In the genomic region with DNA sequence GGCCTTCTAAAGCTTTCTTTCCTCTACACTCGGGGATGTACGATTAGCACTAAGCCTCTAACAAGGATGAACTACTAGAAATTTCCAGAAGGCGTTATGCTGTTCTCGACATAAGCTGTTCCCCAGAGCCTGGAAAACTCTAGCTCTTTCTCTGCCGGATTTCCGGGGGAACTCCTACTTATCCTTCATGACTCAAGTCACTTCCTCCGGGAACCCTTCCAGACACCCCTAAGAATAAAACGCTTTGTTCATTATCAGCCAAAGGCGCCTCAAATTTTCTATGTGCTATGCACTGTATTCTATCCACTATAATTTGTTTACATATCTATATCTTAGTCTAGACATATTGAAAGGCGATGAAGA, we compare ENCODE assay signal across 8 cellular contexts. TPM values are rescaled to one million over a fixed set of nuclear protein-coding genes. Genes with fewer than 3 reads are reported as not detected.
DNase-seq lines count a peak whose midpoint lies in the region; ATAC-seq and TF ChIP-seq lines count a peak whose summit lies in the region.

No MANE protein-coding gene starts in this region.

- WGBS in suprapubic skin = 2% methylated on average over 10 of the region's 10 CpGs

- H3K4me3 Mint-ChIP-seq in effector memory CD8-positive, alpha-beta T cell = peak overlapping the region; percentile 96 to 98

- no peaks in the 10 kb centered on the region for H3K9me3 Mint-ChIP-seq in effector memory CD8-positive, alpha-beta T cell

- H3K27ac ChIP-seq in 22Rv1 = peak overlapping the region; percentile 84
- H3K27ac ChIP-seq in suprapubic skin = peak overlapping the region; percentile 87

- H3K4me3 ChIP-seq in GM12865 (ENCODE audit: low read depth, low read length) = peak overlapping the region; percentile 63
- peak overlapping the region; percentile 62 for H3K4me3 ChIP-seq in suprapubic skin

- H3K27me3 ChIP-seq in suprapubic skin = no peaks in the 10 kb centered on the region

- peaks cover 49 to 60% of the 10 kb centered on the region in 2 donors for H3K4me1 Mint-ChIP-seq in effector memory CD8-positive, alpha-beta T cell (ENCODE audit: low read depth in 2 of 2)

- TF ChIP-seq CTCF in 22Rv1 (IDR thresholded peaks at IDR 0.05) (no peak), GM12865 (IDR thresholded peaks at IDR 0.05; ENCODE audit: insufficient read depth, low read depth, low read length, missing control alignments) (no peak), suprapubic skin (IDR thresholded peaks at IDR 0.05) (no peak)

- ATAC-seq in effector memory CD8-positive, alpha-beta T cell (replicated peaks) = no peak
- no peak for ATAC-seq in HG02970 (IDR thresholded peaks at IDR 0.05; ENCODE audit: low FRiP score, unreplicated experiment)

- H3K9me3 ChIP-seq in suprapubic skin = no peaks in the 10 kb centered on the region

- H3K27me3 Mint-ChIP-seq in effector memory CD8-positive, alpha-beta T cell = no peaks in the 10 kb centered on the region

- peaks cover 52% of the 10 kb centered on the region for H3K4me1 ChIP-seq in suprapubic skin

- peaks cover 20% of the 10 kb centered on the region for H3K36me3 Mint-ChIP-seq in effector memory CD8-positive, alpha-beta T cell (ENCODE audit: insufficient read depth)

- H3K27ac Mint-ChIP-seq in effector memory CD8-positive, alpha-beta T cell = peak overlapping the region; percentile 95 to 97

- no peak for TF ChIP-seq POLR2A in suprapubic skin (IDR thresholded peaks at IDR 0.05)

- DNase-seq in GM12865 (ENCODE audit: low read depth) = no peak
- peak; percentile 23 for DNase-seq in SW480 (ENCODE audit: low spot score)
- no peak for DNase-seq in effector memory CD8-positive, alpha-beta T cell
- peak; percentile 40 to 92 for DNase-seq in lung microvascular endothelial cell (ENCODE audit: low read depth in 2 of 2)
- DNase-seq in suprapubic skin (ENCODE audit: low spot score in 2 of 2) = no peak
- DNase-seq in NCI-H1105 treated with DMSO at 0.1 percent for 48 hours (lab: John Stamatoyannopoulos, UW) = no peak

- no peaks in the 10 kb centered on the region for H3K36me3 ChIP-seq in suprapubic skin

- TF ChIP-seq EP300 in suprapubic skin (IDR thresholded peaks at IDR 0.05) = no peak

RNA-seq across cellular contexts. Expression of gene SNAP23, which starts 0.5 kb away (rescaled TPM):
- total RNA-seq in lung microvascular endothelial cell (148 and 150 TPM in 2 replicates), suprapubic skin (10 to 100 TPM; 36.2 to 78.2 (median 50.3) TPM)

RNA-seq across cellular contexts. Expression of gene ZNF106, which starts 4.0 kb away (rescaled TPM):
- total RNA-seq in lung microvascular endothelial cell (28.1 and 30.2 TPM in 2 replicates), suprapubic skin (10 to 100 TPM; 38.6 to 50.2 (median 49.2) TPM)

RNA-seq across cellular contexts. Expression of gene LRRC57, which starts 53.6 kb away (rescaled TPM):
- 12.4 and 15.3 TPM in 2 replicates for total RNA-seq in lung microvascular endothelial cell
- total RNA-seq in suprapubic skin = 10 to 100 TPM; 20.9 to 46.9 (median 31.8) TPM

RNA-seq across cellular contexts. Expression of gene HAUS2, which starts 53.7 kb away (rescaled TPM):
- 17.5 and 17.9 TPM in 2 replicates for total RNA-seq in lung microvascular endothelial cell
- 10 to 100 TPM; 16.9 to 33.2 (median 19.2) TPM for total RNA-seq in suprapubic skin

Comparison
In these comparisons a context has a peak if more than half of its experiments do, and no peak if none do; other contexts are left out.
1. DNase-seq: peak in SW480 (single experiment) and lung microvascular endothelial cell (2 of 2); none in GM12865 (single experiment), effector memory CD8-positive, alpha-beta T cell (0 of 3), suprapubic skin (0 of 2) and NCI-H1105 treated with DMSO at 0.1 percent for 48 hours (single experiment).